In the genomic region with DNA sequence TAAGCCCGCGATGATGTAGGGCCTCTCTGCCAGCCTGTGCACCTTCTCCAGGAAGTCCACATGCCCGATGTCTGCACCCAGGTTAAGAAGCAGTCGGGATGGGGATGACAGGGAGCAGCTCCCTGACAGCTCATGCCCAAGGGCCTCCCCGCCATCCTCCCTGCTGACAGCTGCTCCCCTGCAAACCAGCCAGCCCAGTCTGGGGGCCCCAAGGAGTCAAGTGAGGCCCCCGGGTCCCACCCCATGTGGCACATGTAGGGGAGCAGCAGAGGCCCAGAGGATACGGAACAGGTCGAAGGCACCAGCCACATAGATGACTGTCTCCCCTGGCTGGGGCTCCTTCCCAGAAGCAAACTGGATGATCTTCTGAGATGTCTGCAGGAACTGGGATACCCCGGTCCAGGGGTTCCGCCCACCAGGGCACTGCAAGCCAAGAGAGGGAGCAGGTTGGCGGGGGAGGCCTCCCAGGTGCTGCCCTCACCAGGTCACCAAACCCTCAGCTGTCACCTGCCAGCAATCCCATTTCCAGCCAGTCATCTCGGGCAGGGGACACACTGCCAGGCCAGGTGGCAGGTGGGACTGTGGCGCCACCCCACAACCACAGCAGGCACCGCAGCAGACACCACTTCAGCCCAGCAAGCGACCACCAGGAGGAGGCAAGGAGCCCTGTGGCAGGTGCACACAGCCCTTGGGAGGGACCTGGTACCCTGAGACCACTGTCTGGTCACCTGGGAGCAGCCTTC, we compare ENCODE assay signal across 24 cellular contexts. TPM values are rescaled to one million over a fixed set of nuclear protein-coding genes. Genes with fewer than 3 reads are reported as not detected.
A peak's percentile ranks its signal among the peaks of the same experiment; 100 is the strongest.
DNase-seq lines count a peak whose midpoint lies in the region; ATAC-seq and TF ChIP-seq lines count a peak whose summit lies in the region.
"Had no signal": no experiment of that assay in that cellular context is flagged by ENCODE, and none has a peak within 500 bp of the region (broad histone marks: within the 10 kb centered on the region; RNA-seq: fewer than 3 reads in every experiment).

No MANE protein-coding gene starts in this region.

- H2BK120ac ChIP-seq in H9 (ENCODE audit: low read depth, low read length, poor library complexity, severe bottlenecking): no peak overlapping the region

- H3K4me3 ChIP-seq in RWPE2 (ENCODE audit: severe bottlenecking) (no peak overlapping the region), neural progenitor cell (no peak overlapping the region)
- H3K4me3 ChIP-seq: ascending aorta, sigmoid colon, thoracic aorta had no signal

- no peak overlapping the region for H3K23ac ChIP-seq in H9 (ENCODE audit: insufficient read length, low read depth, low read length)

- H3K36me3 Mint-ChIP-seq in H9 (ENCODE audit: insufficient read depth in 1 of 3, low read depth in 3 of 3) (peaks cover 0 to 12% (median 4%) of the 10 kb centered on the region in 3 experiments; a peak in 4 of 7 replicates), neural progenitor cell (no peaks in the 10 kb centered on the region), progenitor cell of endocrine pancreas (ENCODE audit: insufficient read depth) (peaks cover 2% of the 10 kb centered on the region)

- peaks cover 0 to 2% of the 10 kb centered on the region in 2 experiments; a peak in 2 of 4 replicates for H3K4me1 Mint-ChIP-seq in H9
- peaks cover 9% of the 10 kb centered on the region for H3K4me1 Mint-ChIP-seq in neural progenitor cell
- peaks cover 10% of the 10 kb centered on the region for H3K4me1 Mint-ChIP-seq in progenitor cell of endocrine pancreas (ENCODE audit: low read depth)

- no peak overlapping the region for H3K18ac ChIP-seq in H9 (ENCODE audit: insufficient read length, low read depth, low read length)

- H3K4me2 ChIP-seq in H9 (ENCODE audit: insufficient read depth, insufficient read length, low read length): no peak overlapping the region
- H3K4me2 ChIP-seq in neural progenitor cell: no peak overlapping the region

- H3K14ac ChIP-seq in H9 (ENCODE audit: insufficient read depth, low read length): no peak overlapping the region

- no peaks in the 10 kb centered on the region; the same call in 1 of the 2 replicates for H3K27me3 ChIP-seq in H9 (ENCODE audit: insufficient read depth, low read length)
- H3K27me3 ChIP-seq in RWPE2 (ENCODE audit: insufficient read depth, poor library complexity, severe bottlenecking): no peaks in the 10 kb centered on the region
- H3K27me3 ChIP-seq in neural progenitor cell: peaks cover 37% of the 10 kb centered on the region
- H3K27me3 ChIP-seq: ascending aorta had no signal

- WGBS in H9 (ENCODE audit: extremely low coverage, insufficient read length, low lambda C conversion rate): no CpG with 5 or more reads among the region's 15 CpGs

- DNase-seq in NCI-H146 (lab: John Stamatoyannopoulos, UW) (peak; percentile 12), NCI-H146 treated with DMSO at 0.1 percent for 48 hours (lab: John Stamatoyannopoulos, UW; ENCODE audit: unreplicated experiment) (no peak), H9 (peak; percentile 77), RWPE2 (ENCODE audit: low spot score) (no peak), neural progenitor cell (ENCODE audit: low spot score) (no peak), progenitor cell of endocrine pancreas (ENCODE audit: low spot score, unreplicated experiment) (no peak), cerebellum (ENCODE audit: low spot score) (no peak)
- DNase-seq: activated CD4-positive, CD25-positive, alpha-beta regulatory T cell treated with anti-CD3 and anti-CD28 coated beads, Interleukin-2, amount 50 U/mL, for 72 hours; activated gamma-delta T cell treated with Interleukin-2 at 50 U/mL for 16 hours; CD4-positive, alpha-beta memory T cell; cortex of kidney; GDM1; head of caudate nucleus; kidney glomerular epithelial cell; midbrain; NCI-H2029 treated with DMSO at 0.1 percent for 48 hours; NCI-H82; nucleus accumbens; sigmoid colon; stimulated activated CD4-positive, alpha-beta T cell treated with anti-CD3 and anti-CD28 coated beads, Interleukin-4, amount 100 ng/mL, for 24 hours; T-helper 2 cell had no signal

- peaks cover 15% of the 10 kb centered on the region for H3K23me2 ChIP-seq in H9 (ENCODE audit: insufficient read length, low read depth, low read length, poor library complexity, severe bottlenecking)

- H3K9me3 Mint-ChIP-seq in H9 (no peaks in the 10 kb centered on the region), neural progenitor cell (no peaks in the 10 kb centered on the region), progenitor cell of endocrine pancreas (ENCODE audit: low read depth) (no peaks in the 10 kb centered on the region)
- H3K9me3 Mint-ChIP-seq: CD4-positive, alpha-beta memory T cell had no signal

- H3K9me3 ChIP-seq in H9 (ENCODE audit: control insufficient read depth, low read depth, low read length) (no peaks in the 10 kb centered on the region), RWPE2 (ENCODE audit: severe bottlenecking) (no peaks in the 10 kb centered on the region), neural progenitor cell (ENCODE audit: low read depth) (no peaks in the 10 kb centered on the region)
- H3K9me3 ChIP-seq: ascending aorta, sigmoid colon, thoracic aorta had no signal

- no peaks in the 10 kb centered on the region for H3K4me1 ChIP-seq in H9 (ENCODE audit: insufficient read depth, low read length)
- peaks cover 5% of the 10 kb centered on the region for H3K4me1 ChIP-seq in RWPE2 (ENCODE audit: insufficient read depth, poor library complexity, severe bottlenecking)
- H3K4me1 ChIP-seq in neural progenitor cell: peaks cover 9% of the 10 kb centered on the region

- H3K27ac ChIP-seq in H9 (ENCODE audit: insufficient read length, low read depth, low read length): no peak overlapping the region
- no peak overlapping the region for H3K27ac ChIP-seq in RWPE2 (ENCODE audit: poor library complexity, severe bottlenecking)
- no peak overlapping the region for H3K27ac ChIP-seq in neural progenitor cell
- H3K27ac ChIP-seq: ascending aorta, sigmoid colon, thoracic aorta had no signal

- H2AFZ ChIP-seq in H9 (ENCODE audit: low read length) (no peak overlapping the region), neural progenitor cell (replicated peaks) (no peak overlapping the region)

- peaks cover 34% of the 10 kb centered on the region for H3K36me3 ChIP-seq in RWPE2 (ENCODE audit: low read depth)
- no peaks in the 10 kb centered on the region for H3K36me3 ChIP-seq in neural progenitor cell
- H3K36me3 ChIP-seq: thoracic aorta had no signal

- no peak overlapping the region for H2BK15ac ChIP-seq in H9 (ENCODE audit: low read depth, low read length)

- H4K91ac ChIP-seq in H9 (ENCODE audit: insufficient read length, low read depth, low read length): no peak overlapping the region

- TF ChIP-seq CTCF in H9 (conservative IDR thresholded peaks at IDR 0.05): peak; percentile 58
- TF ChIP-seq CTCF in RWPE2 (IDR thresholded peaks at IDR 0.05; ENCODE audit: poor library complexity, severe bottlenecking): peak; percentile 4
- TF ChIP-seq CTCF in neural progenitor cell (IDR thresholded peaks at IDR 0.05): peak; percentile 26
- no peak for TF ChIP-seq CTCF in progenitor cell of endocrine pancreas (IDR thresholded peaks at IDR 0.05; ENCODE audit: unreplicated experiment)

- peaks cover 18% of the 10 kb centered on the region for H3F3A ChIP-seq in neural progenitor cell (ENCODE audit: low read depth)

- no peak overlapping the region for H3T11ph ChIP-seq in H9 (ENCODE audit: low read length)

- H3K4ac ChIP-seq in H9 (ENCODE audit: low read depth, low read length): no peak overlapping the region

- H3K27ac Mint-ChIP-seq in H9 (no peak overlapping the region), neural progenitor cell (no peak overlapping the region), progenitor cell of endocrine pancreas (no peak overlapping the region)
- H3K27ac Mint-ChIP-seq: CD4-positive, alpha-beta memory T cell had no signal

- no peak overlapping the region for H2BK20ac ChIP-seq in H9 (ENCODE audit: low read depth, low read length, poor library complexity, severe bottlenecking)

- no peak overlapping the region for H2BK12ac ChIP-seq in H9 (ENCODE audit: insufficient read length, low read depth, low read length)

- no peak overlapping the region for H2AK5ac ChIP-seq in H9 (ENCODE audit: insufficient read length, low read length)

- no peak overlapping the region for H3K4me3 Mint-ChIP-seq in H9
- H3K4me3 Mint-ChIP-seq in neural progenitor cell: no peak overlapping the region
- H3K4me3 Mint-ChIP-seq in progenitor cell of endocrine pancreas (ENCODE audit: low read depth): no peak overlapping the region
- H3K4me3 Mint-ChIP-seq: CD4-positive, alpha-beta memory T cell had no signal

- no peaks in the 10 kb centered on the region for H4K20me1 ChIP-seq in H9 (ENCODE audit: control insufficient read depth, insufficient read depth, insufficient read length)
- H4K20me1 ChIP-seq in neural progenitor cell (ENCODE audit: low read depth): peaks cover 23% of the 10 kb centered on the region

- H3K27me3 Mint-ChIP-seq in H9 (ENCODE audit: low read depth): peaks cover under 1% of the 10 kb centered on the region
- peaks cover 5% of the 10 kb centered on the region for H3K27me3 Mint-ChIP-seq in neural progenitor cell (ENCODE audit: insufficient read depth, low read depth)
- no peaks in the 10 kb centered on the region for H3K27me3 Mint-ChIP-seq in progenitor cell of endocrine pancreas
- H3K27me3 Mint-ChIP-seq: CD4-positive, alpha-beta memory T cell had no signal

- no peak overlapping the region for H4K5ac ChIP-seq in H9 (ENCODE audit: insufficient read length, low read depth, low read length)

- H3K56ac ChIP-seq in H9 (ENCODE audit: insufficient read length, low read depth, low read length): no peak overlapping the region

- H2BK5ac ChIP-seq in H9 (ENCODE audit: insufficient read length, low read length): no peak overlapping the region

- H3K9ac ChIP-seq in H9 (ENCODE audit: extremely low read depth, insufficient read length, low read length) (no peak overlapping the region), neural progenitor cell (no peak overlapping the region)

- H4K8ac ChIP-seq in H9 (replicated peaks; ENCODE audit: insufficient read length, low read depth, low read length): no peak overlapping the region

- H3K79me2 ChIP-seq in H9 (ENCODE audit: insufficient read depth, low read length) (no peaks in the 10 kb centered on the region), neural progenitor cell (ENCODE audit: low read depth) (no peaks in the 10 kb centered on the region)

- no peaks in the 10 kb centered on the region for H3K79me1 ChIP-seq in H9 (ENCODE audit: insufficient read depth, low read depth, low read length, poor library complexity, severe bottlenecking)

- ATAC-seq in RWPE2 (ENCODE audit: low read depth) (no peak), HG03378 (IDR thresholded peaks at IDR 0.05; ENCODE audit: unreplicated experiment) (no peak)

RNA-seq across cellular contexts. Expression of gene PCYT2, which starts 4.6 kb away (rescaled TPM):
- total RNA-seq in H9 (2021): 24.5 and 24.9 TPM in 2 replicates
- total RNA-seq in neural progenitor cell (ENCODE audit: low replicate concordance): 6.8 and 17.0 TPM in 2 replicates
- 93.2 and 95.2 TPM in 2 replicates for total RNA-seq in progenitor cell of endocrine pancreas
- 14.1 TPM for total RNA-seq in cerebellum

RNA-seq across cellular contexts. Expression of gene NPB, which starts 4.6 kb away (rescaled TPM):
- 2.1 and 2.4 TPM in 2 replicates for total RNA-seq in H9 (2021)
- 2.8 TPM in 1 of 2 replicates, not detected in the other for total RNA-seq in neural progenitor cell (ENCODE audit: low replicate concordance)
- 0.78 and 1.7 TPM in 2 replicates for total RNA-seq in progenitor cell of endocrine pancreas
- total RNA-seq in cerebellum: 2.8 TPM

RNA-seq across cellular contexts. Expression of gene SIRT7, which starts 11.3 kb away (rescaled TPM):
- total RNA-seq in H9 (2021) (28.7 and 29.7 TPM in 2 replicates), neural progenitor cell (ENCODE audit: low replicate concordance) (5.1 and 15.2 TPM in 2 replicates), progenitor cell of endocrine pancreas (32.4 and 34.0 TPM in 2 replicates), cerebellum (9.9 TPM)

RNA-seq across cellular contexts. Expression of gene ANAPC11, which starts 15.1 kb away (rescaled TPM):
- total RNA-seq in H9 (2021): 197 and 208 TPM in 2 replicates
- total RNA-seq in neural progenitor cell (ENCODE audit: low replicate concordance): 100 and 220 TPM in 2 replicates
- 137 and 139 TPM in 2 replicates for total RNA-seq in progenitor cell of endocrine pancreas
- total RNA-seq in cerebellum: 41.7 TPM

RNA-seq across cellular contexts. Expression of gene ALYREF, which starts 15.3 kb away (rescaled TPM):
- total RNA-seq in H9 (2021) (212 and 219 TPM in 2 replicates), neural progenitor cell (ENCODE audit: low replicate concordance) (140 and 156 TPM in 2 replicates), progenitor cell of endocrine pancreas (98.9 and 99.7 TPM in 2 replicates), cerebellum (39.7 TPM)

Comparison
In these comparisons a context has a peak if more than half of its experiments do, and no peak if none do; other contexts are left out.
1. DNase-seq: peak in NCI-H146 (single experiment) and H9 (single experiment); none in NCI-H146 treated with DMSO at 0.1 percent for 48 hours (single experiment), RWPE2 (single experiment), neural progenitor cell (single experiment), progenitor cell of endocrine pancreas (single experiment) and cerebellum (single experiment).